ENCODE assay signal across 9 cellular contexts in the genomic region with DNA sequence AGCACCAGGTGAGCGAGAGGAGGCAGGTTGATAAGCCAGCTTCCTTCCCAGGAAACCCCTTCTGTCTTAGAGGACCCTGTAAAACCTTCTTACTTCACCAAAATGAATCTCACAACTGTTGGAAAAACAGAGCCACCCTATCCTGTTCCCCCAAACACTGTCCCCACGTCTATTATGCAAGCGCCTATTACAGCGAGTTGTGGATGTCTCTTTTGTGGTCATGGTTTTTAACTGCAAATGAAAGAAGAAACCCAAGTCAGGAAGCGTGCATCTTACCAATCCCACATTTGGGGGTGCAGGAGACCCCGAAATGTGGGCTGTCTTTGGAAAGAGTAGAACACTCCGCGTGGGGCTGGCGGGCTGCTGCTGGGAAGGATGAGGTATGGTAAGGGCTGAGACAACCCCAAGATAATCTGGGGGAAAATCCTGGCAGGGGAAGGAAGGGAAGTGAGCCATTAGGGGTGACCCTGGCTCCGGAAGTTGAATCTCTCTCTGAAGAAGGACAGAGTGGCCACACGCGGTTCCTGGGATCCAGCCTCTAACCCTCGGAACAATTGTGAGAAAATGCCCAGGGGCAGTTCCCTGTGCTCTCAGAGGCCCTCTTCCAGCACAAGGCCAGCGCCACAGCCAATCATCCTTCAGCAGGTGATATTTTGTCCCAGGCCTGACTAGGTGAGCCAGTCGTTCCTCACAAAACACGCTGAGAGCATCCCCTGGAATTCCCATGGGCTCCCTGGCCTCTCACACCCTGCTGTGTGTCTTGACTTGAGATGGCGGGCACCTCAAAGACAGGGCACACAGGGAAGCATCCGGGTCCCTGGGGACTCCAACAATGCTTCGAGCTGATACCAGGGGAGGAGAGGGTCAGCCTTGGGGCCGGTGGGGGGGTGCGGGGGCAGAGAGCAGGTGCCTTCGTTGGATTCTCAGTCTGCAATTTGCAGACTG.
DNase-seq lines count a peak whose midpoint lies in the region; ATAC-seq, FAIRE-seq and TF ChIP-seq lines count a peak whose summit lies in the region.
"Had no signal": no experiment of that assay in that cellular context is flagged by ENCODE, and none has a peak within 500 bp of the region (broad histone marks: within the 10 kb centered on the region; RNA-seq: fewer than 3 reads in every experiment).

No MANE protein-coding gene starts in this region.

- H3K4me3 Mint-ChIP-seq in activated CD4-positive, alpha-beta memory T cell treated with anti-CD3 and anti-CD28 coated beads for 36 hours: no peak overlapping the region
- H3K4me3 Mint-ChIP-seq in activated CD4-positive, alpha-beta memory T cell treated with anti-CD3 and anti-CD28 coated beads, Interleukin-2, amount 10 ng/mL, durations not matched to agents 7 days and 5 days: no peak overlapping the region

- WGBS in hepatocyte (ENCODE audit: low lambda C conversion rate, missing lambda C conversion rate): 81% methylated on average over 22 of the region's 22 CpGs
- WGBS in upper lobe of left lung, 2 donors: 71 to 73% methylated on average over 22 of the region's 22 CpGs

- no peaks in the 10 kb centered on the region for H3K27me3 ChIP-seq in SJCRH30
- H3K27me3 ChIP-seq in hepatocyte: no peaks in the 10 kb centered on the region
- peaks cover 0 to 3% (median 0%) of the 10 kb centered on the region in 4 donors for H3K27me3 ChIP-seq in upper lobe of left lung
- H3K27me3 ChIP-seq in colonic mucosa: no peaks in the 10 kb centered on the region

- H3K79me2 ChIP-seq in hepatocyte: no peaks in the 10 kb centered on the region

- no peak overlapping the region for H3K9ac ChIP-seq in colonic mucosa (ENCODE audit: low read depth in 2 of 2, low read length in 2 of 2)

- FAIRE-seq in GM19239 (lab: Jason Lieb, UNC): no peak

- no peak overlapping the region for H2AFZ ChIP-seq in hepatocyte

- no peak for TF ChIP-seq EP300 in upper lobe of left lung (IDR thresholded peaks at IDR 0.05)

- POLR2A ChIA-PET in activated CD4-positive, alpha-beta memory T cell treated with anti-CD3 and anti-CD28 coated beads for 36 hours (lab: Charles Lee): no interaction called here
- POLR2A ChIA-PET in activated CD4-positive, alpha-beta memory T cell treated with anti-CD3 and anti-CD28 coated beads, Interleukin-2, amount 10 ng/mL, durations not matched to agents 7 days and 5 days (lab: Charles Lee): no interaction called here

- TF ChIP-seq POLR2A in upper lobe of left lung (IDR thresholded peaks at IDR 0.05): no peak

- H3K4me1 Mint-ChIP-seq in activated CD4-positive, alpha-beta memory T cell treated with anti-CD3 and anti-CD28 coated beads for 36 hours (ENCODE audit: low read depth): no peaks in the 10 kb centered on the region
- H3K4me1 Mint-ChIP-seq in activated CD4-positive, alpha-beta memory T cell treated with anti-CD3 and anti-CD28 coated beads, Interleukin-2, amount 10 ng/mL, durations not matched to agents 7 days and 5 days: peaks cover 7% of the 10 kb centered on the region

- peak; percentile 10 for DNase-seq in activated CD4-positive, alpha-beta memory T cell treated with anti-CD3 and anti-CD28 coated beads for 36 hours
- no peak for DNase-seq in activated CD4-positive, alpha-beta memory T cell treated with anti-CD3 and anti-CD28 coated beads, Interleukin-2, amount 10 ng/mL, durations not matched to agents 7 days and 5 days
- DNase-seq in SJCRH30 (peak; percentile 36 to 64), hepatocyte (ENCODE audit: low spot score) (peak; percentile 33), upper lobe of left lung (peak; percentile 56 to 71), colonic mucosa (no peak), glomerular visceral epithelial cell (ENCODE audit: extremely low spot score) (no peak), GM19239 (ENCODE audit: insufficient read length, low spot score) (no peak)
- DNase-seq: activated CD4-positive, CD25-positive, alpha-beta regulatory T cell treated with anti-CD3 and anti-CD28 coated beads, Interleukin-2, amount 50 U/mL, for 72 hours had no signal

- H3K4me2 ChIP-seq in hepatocyte: no peak overlapping the region

- H3K36me3 ChIP-seq in SJCRH30 (no peaks in the 10 kb centered on the region), hepatocyte (replicated peaks; ENCODE audit: insufficient read depth, low read depth) (no peaks in the 10 kb centered on the region), upper lobe of left lung (no peaks in the 10 kb centered on the region), colonic mucosa (no peaks in the 10 kb centered on the region)

- no peaks in the 10 kb centered on the region for H4K20me1 ChIP-seq in hepatocyte (ENCODE audit: insufficient read depth, poor library complexity, severe bottlenecking)

- TF ChIP-seq CTCF in hepatocyte (IDR thresholded peaks at IDR 0.05; ENCODE audit: poor library complexity) (no peak), upper lobe of left lung (IDR thresholded peaks at IDR 0.05) (no peak), colonic mucosa (IDR thresholded peaks at IDR 0.05) (no peak)

- no peaks in the 10 kb centered on the region for H3K27me3 Mint-ChIP-seq in activated CD4-positive, alpha-beta memory T cell treated with anti-CD3 and anti-CD28 coated beads for 36 hours
- H3K27me3 Mint-ChIP-seq in activated CD4-positive, alpha-beta memory T cell treated with anti-CD3 and anti-CD28 coated beads, Interleukin-2, amount 10 ng/mL, durations not matched to agents 7 days and 5 days: no peaks in the 10 kb centered on the region

- no peak overlapping the region for H3K27ac Mint-ChIP-seq in activated CD4-positive, alpha-beta memory T cell treated with anti-CD3 and anti-CD28 coated beads for 36 hours
- H3K27ac Mint-ChIP-seq in activated CD4-positive, alpha-beta memory T cell treated with anti-CD3 and anti-CD28 coated beads, Interleukin-2, amount 10 ng/mL, durations not matched to agents 7 days and 5 days: no peak overlapping the region

- H3K9me2 ChIP-seq in hepatocyte (replicated peaks; ENCODE audit: insufficient read depth): no peaks in the 10 kb centered on the region

- H3K27ac ChIP-seq in SJCRH30 (no peak overlapping the region), hepatocyte (no peak overlapping the region), upper lobe of left lung (peak overlapping the region in 1 of 4 donors; percentile 21), colonic mucosa (no peak overlapping the region)

- intact Hi-C loops in activated CD4-positive, alpha-beta memory T cell treated with anti-CD3 and anti-CD28 coated beads for 36 hours (cut with micrococcal nuclease): no loop called here
- intact Hi-C loops in colonic mucosa (cut with DNase I): no loop called here

- no peaks in the 10 kb centered on the region for H3K9me3 Mint-ChIP-seq in activated CD4-positive, alpha-beta memory T cell treated with anti-CD3 and anti-CD28 coated beads for 36 hours
- peaks cover 6% of the 10 kb centered on the region for H3K9me3 Mint-ChIP-seq in activated CD4-positive, alpha-beta memory T cell treated with anti-CD3 and anti-CD28 coated beads, Interleukin-2, amount 10 ng/mL, durations not matched to agents 7 days and 5 days

- H3K4me1 ChIP-seq in SJCRH30 (peaks cover 29% of the 10 kb centered on the region), hepatocyte (ENCODE audit: insufficient read depth) (no peaks in the 10 kb centered on the region), upper lobe of left lung (peaks cover 0 to 9% (median 0%) of the 10 kb centered on the region in 4 donors), colonic mucosa (no peaks in the 10 kb centered on the region)

- H3K4me3 ChIP-seq in SJCRH30 (no peak overlapping the region), hepatocyte (no peak overlapping the region), upper lobe of left lung (no peak overlapping the region), colonic mucosa (no peak overlapping the region)

- H3K9me3 ChIP-seq in SJCRH30 (replicated peaks): no peaks in the 10 kb centered on the region
- H3K9me3 ChIP-seq in hepatocyte (ENCODE audit: low read depth): no peaks in the 10 kb centered on the region
- H3K9me3 ChIP-seq in upper lobe of left lung: no peaks in the 10 kb centered on the region
- no peaks in the 10 kb centered on the region for H3K9me3 ChIP-seq in colonic mucosa

- peak; percentile 8 to 46 for ATAC-seq in upper lobe of left lung (ENCODE audit: low FRiP score in 2 of 2)

- peaks cover 4% of the 10 kb centered on the region for H3K36me3 Mint-ChIP-seq in activated CD4-positive, alpha-beta memory T cell treated with anti-CD3 and anti-CD28 coated beads for 36 hours
- no peaks in the 10 kb centered on the region for H3K36me3 Mint-ChIP-seq in activated CD4-positive, alpha-beta memory T cell treated with anti-CD3 and anti-CD28 coated beads, Interleukin-2, amount 10 ng/mL, durations not matched to agents 7 days and 5 days (ENCODE audit: low read depth)

- CTCF ChIA-PET in activated CD4-positive, alpha-beta memory T cell treated with anti-CD3 and anti-CD28 coated beads for 36 hours (lab: Charles Lee): interaction anchor here (1.3 to 1.4 kb wide), 2 partner anchors 181 to 184 kb away, joined by 3 read pairs; no protein-coding TSS in a partner anchor
- CTCF ChIA-PET in activated CD4-positive, alpha-beta memory T cell treated with anti-CD3 and anti-CD28 coated beads, Interleukin-2, amount 10 ng/mL, durations not matched to agents 7 days and 5 days (lab: Charles Lee): no interaction called here

Comparison
In these comparisons a context has a peak if more than half of its experiments do, and no peak if none do; other contexts are left out.
1. DNase-seq: peak in activated CD4-positive, alpha-beta memory T cell treated with anti-CD3 and anti-CD28 coated beads for 36 hours (single experiment), SJCRH30 (2 of 2), hepatocyte (single experiment) and upper lobe of left lung (2 of 2); none in activated CD4-positive, alpha-beta memory T cell treated with anti-CD3 and anti-CD28 coated beads, Interleukin-2, amount 10 ng/mL, durations not matched to agents 7 days and 5 days (single experiment), colonic mucosa (single experiment), glomerular visceral epithelial cell (single experiment) and GM19239 (single experiment).